In genomic region chr12:76080017-76080728, GRCh38 we compare ENCODE assay signal across 15 cellular contexts. TPM values are rescaled to one million over a fixed set of nuclear protein-coding genes. Genes with fewer than 3 reads are reported as not detected.
DNase-seq lines count a peak whose midpoint lies in the region; ATAC-seq and TF ChIP-seq lines count a peak whose summit lies in the region.
"Had no signal": no experiment of that assay in that cellular context is flagged by ENCODE, and none has a peak within 500 bp of the region (broad histone marks: within the 10 kb centered on the region; RNA-seq: fewer than 3 reads in every experiment).

No MANE protein-coding gene starts in this region.

- no peak for TF ChIP-seq CTCF in fibroblast of lung (conservative IDR thresholded peaks at IDR 0.05 in 1 of 2, IDR thresholded peaks at IDR 0.05 in 1 of 2; ENCODE audit: low read depth in 1 of 2, low read length in 2 of 2)
- TF ChIP-seq CTCF in MM.1S (IDR thresholded peaks at IDR 0.05; ENCODE audit: low read length), result no peak

- H3K27me3 ChIP-seq in fibroblast of lung (ENCODE audit: control insufficient read depth, insufficient read depth, low read length) (no peaks in the 10 kb centered on the region), MM.1S (replicated peaks; ENCODE audit: insufficient read depth, low read length) (no peaks in the 10 kb centered on the region)
- H3K27me3 ChIP-seq: SJCRH30 had no signal

- H3K36me3 ChIP-seq in fibroblast of lung (ENCODE audit: control insufficient read depth, insufficient read depth, low read length), result no peaks in the 10 kb centered on the region
- no peaks in the 10 kb centered on the region for H3K36me3 ChIP-seq in MM.1S (replicated peaks; ENCODE audit: insufficient read depth, low read length)

- no peaks in the 10 kb centered on the region for H3K9me2 ChIP-seq in MM.1S (replicated peaks; ENCODE audit: insufficient read depth, low read length)

- H3K79me2 ChIP-seq in fibroblast of lung (ENCODE audit: control insufficient read depth, insufficient read depth, low read length) (peaks cover 91% of the 10 kb centered on the region), MM.1S (ENCODE audit: low read length) (peaks cover 92% of the 10 kb centered on the region)

- H3K4me2 ChIP-seq in fibroblast of lung (ENCODE audit: extremely low read depth, insufficient read depth, low read length) (no peak overlapping the region), MM.1S (ENCODE audit: low read depth, low read length) (no peak overlapping the region)

- ATAC-seq in left lobe of liver (no peak), HG03159 (IDR thresholded peaks at IDR 0.05; ENCODE audit: unreplicated experiment) (no peak)
- ATAC-seq: left colon had no signal

- no peaks in the 10 kb centered on the region for H3K9me3 ChIP-seq in fibroblast of lung (ENCODE audit: control insufficient read depth, insufficient read depth, low read depth, low read length)
- no peaks in the 10 kb centered on the region for H3K9me3 ChIP-seq in MM.1S (replicated peaks; ENCODE audit: insufficient read depth, low read length)
- H3K9me3 ChIP-seq: SJCRH30 had no signal

- H3K27ac ChIP-seq in fibroblast of lung (ENCODE audit: insufficient read depth, low read length) (no peak overlapping the region), MM.1S (ENCODE audit: low read length) (no peak overlapping the region)
- H3K27ac ChIP-seq: SJCRH30 had no signal

- DNase-seq in COR-L47 (lab: John Stamatoyannopoulos, UW) (peak; percentile 32), H4 (ENCODE audit: low spot score) (peak; percentile 51), NCI-H748 treated with DMSO at 0.1 percent for 48 hours (lab: John Stamatoyannopoulos, UW) (peak; percentile 88), fibroblast of lung (ENCODE audit: low read depth in 2 of 2) (peak; percentile 58 to 81), MM.1S (no peak), SW480 (ENCODE audit: low spot score) (no peak), left lobe of liver (ENCODE audit: low spot score) (no peak)
- DNase-seq: activated B cell treated with CpG ODN at 0.5 μM for 24 hours; activated naive CD4-positive, alpha-beta T cell treated with anti-CD3 and anti-CD28 coated beads, Interleukin-2, amount 10 ng/mL, durations not matched to agents 7 days and 5 days; foreskin melanocyte; left colon; NCI-H2227 treated with DMSO at 0.1 percent for 48 hours; nucleus accumbens had no signal

- H3K9ac ChIP-seq in fibroblast of lung (ENCODE audit: insufficient read depth, low read length), result no peak overlapping the region
- no peak overlapping the region for H3K9ac ChIP-seq in MM.1S (ENCODE audit: low read length)

- H2AFZ ChIP-seq in fibroblast of lung (ENCODE audit: low read length) (no peak overlapping the region), MM.1S (ENCODE audit: low read length) (no peak overlapping the region)

- H3F3A ChIP-seq in MM.1S (ENCODE audit: insufficient read depth, low read length), result peaks cover 6% of the 10 kb centered on the region

- H3K4me1 ChIP-seq in fibroblast of lung (ENCODE audit: control insufficient read depth, extremely low read depth, insufficient read depth, low read length) (peaks cover 2% of the 10 kb centered on the region), MM.1S (ENCODE audit: low read length) (peaks cover 15% of the 10 kb centered on the region)

- H3K4me3 ChIP-seq in fibroblast of lung (replicated peaks in 1 of 4; ENCODE audit: control extremely low read depth in 1 of 4, insufficient read depth in 1 of 4, low read depth in 3 of 4, low read length in 4 of 4), result no peak overlapping the region
- H3K4me3 ChIP-seq in MM.1S (ENCODE audit: low read length), result no peak overlapping the region
- H3K4me3 ChIP-seq: SJCRH30 had no signal

- H4K20me1 ChIP-seq in fibroblast of lung (ENCODE audit: control insufficient read depth, extremely low read depth, insufficient read depth, low read length) (no peaks in the 10 kb centered on the region), MM.1S (ENCODE audit: insufficient read depth, low read length) (peaks cover 77% of the 10 kb centered on the region)

RNA-seq across cellular contexts. Expression of gene NAP1L1, which starts 4.3 kb away (rescaled TPM):
- total RNA-seq in H4 (2014; rRNA removed; shearing (Covaris generic)), result 246 and 299 TPM in 2 replicates
- total RNA-seq in fibroblast of lung (275 and 299 TPM in 2 replicates), left lobe of liver (64.0 TPM)
- polyA plus RNA-seq in fibroblast of lung, result 574 and 695 TPM in 2 replicates
- 533 and 666 TPM in 2 replicates for polyA plus RNA-seq in fibroblast of lung (2012)
- 9.2 and 16.5 TPM in 2 replicates for polyA minus RNA-seq in fibroblast of lung (ENCODE audit: low replicate concordance)

RNA-seq across cellular contexts. Expression of gene PHLDA1, which starts 48.6 kb away (rescaled TPM):
- total RNA-seq in H4 (2014; rRNA removed; shearing (Covaris generic)), result 19.5 and 25.1 TPM in 2 replicates
- total RNA-seq in fibroblast of lung (127 and 252 TPM in 2 replicates), left lobe of liver (2.2 TPM)
- 48.1 and 125 TPM in 2 replicates for polyA plus RNA-seq in fibroblast of lung
- polyA plus RNA-seq in fibroblast of lung (2012), result 50.4 and 127 TPM in 2 replicates
- 22.8 and 76.1 TPM in 2 replicates for polyA minus RNA-seq in fibroblast of lung (ENCODE audit: low replicate concordance)

Comparison
In these comparisons a context has a peak if more than half of its experiments do, and no peak if none do; other contexts are left out.
1. DNase-seq: peak in COR-L47 (single experiment), H4 (single experiment), NCI-H748 treated with DMSO at 0.1 percent for 48 hours (single experiment) and fibroblast of lung (2 of 2); none in MM.1S (single experiment), SW480 (single experiment) and left lobe of liver (single experiment).